ENCODE assay signal across 8 cellular contexts in genomic region chr6:79947191-79948173, GRCh38. TPM values are rescaled to one million over a fixed set of nuclear protein-coding genes. Genes with fewer than 3 reads are reported as not detected.
DNase-seq lines count a peak whose midpoint lies in the region; ATAC-seq, FAIRE-seq and TF ChIP-seq lines count a peak whose summit lies in the region.

ELOVL4 (minus strand) TSS chr6:79947553; CDS start chr6:79947279, 274 bp downstream.

- no peaks in the 10 kb centered on the region for H3K36me3 Mint-ChIP-seq in astrocyte (ENCODE audit: low read depth, unreplicated experiment)

- H3K4me1 ChIP-seq in astrocyte (ENCODE audit: insufficient read depth, low read length) (peaks cover 11% of the 10 kb centered on the region), hepatocyte (ENCODE audit: insufficient read depth) (no peaks in the 10 kb centered on the region), rectal smooth muscle tissue (ENCODE audit: control insufficient read depth, insufficient read depth, low read length) (no peaks in the 10 kb centered on the region)

- peak within 1 kb of the TSS; percentile 82 for H3K9ac ChIP-seq in astrocyte (ENCODE audit: low read length)
- H3K9ac ChIP-seq in rectal smooth muscle tissue (ENCODE audit: low read length), result no peak within 1 kb of the TSS

- H4K20me1 ChIP-seq in astrocyte (ENCODE audit: insufficient read depth, low read length) (peaks cover 10% of the 10 kb centered on the region), hepatocyte (ENCODE audit: insufficient read depth, poor library complexity, severe bottlenecking) (no peaks in the 10 kb centered on the region)

- H3K9me3 Mint-ChIP-seq in astrocyte (ENCODE audit: unreplicated experiment), result no peaks in the 10 kb centered on the region

- FAIRE-seq in astrocyte (lab: Jason Lieb, UNC), result no peak

- H3K9me3 ChIP-seq in astrocyte (ENCODE audit: insufficient read depth, low read depth, low read length) (no peaks in the 10 kb centered on the region), hepatocyte (ENCODE audit: low read depth) (no peaks in the 10 kb centered on the region)

- H3K4me3 ChIP-seq in LNCaP clone FGC (ENCODE audit: low read depth, low read length), result peak within 1 kb of the TSS; percentile 30
- H3K4me3 ChIP-seq in astrocyte (ENCODE audit: insufficient read depth, low read depth, low read length), result peak within 1 kb of the TSS; percentile 82
- H3K4me3 ChIP-seq in hepatocyte, result peak within 1 kb of the TSS; percentile 85
- H3K4me3 ChIP-seq in rectal smooth muscle tissue (ENCODE audit: low read length), result peak within 1 kb of the TSS; percentile 70

- H3K27me3 Mint-ChIP-seq in astrocyte (ENCODE audit: low read depth, unreplicated experiment), result no peaks in the 10 kb centered on the region

- DNase-seq in C1 segment of cervical spinal cord (lab: John Stamatoyannopoulos, UW) (peak in 12 of 14 donors; percentile 30 to 92 (median 64)), LNCaP clone FGC (ENCODE audit: low read depth) (no peak), SW 1271 (lab: John Stamatoyannopoulos, UW) (peak; percentile 40 to 84), astrocyte (ENCODE audit: low read depth) (peak; percentile 69), hepatocyte (ENCODE audit: low spot score) (peak; percentile 82)

- H3K27ac ChIP-seq in astrocyte (ENCODE audit: low read depth, low read length) (peak within 1 kb of the TSS; percentile 11), hepatocyte (no peak within 1 kb of the TSS), rectal smooth muscle tissue (ENCODE audit: low read depth, low read length) (no peak within 1 kb of the TSS)

- ATAC-seq in GM21390 (IDR thresholded peaks at IDR 0.05; ENCODE audit: unreplicated experiment) (peak; percentile 48), HG03521 (IDR thresholded peaks at IDR 0.05; ENCODE audit: unreplicated experiment) (no peak)

- H3K36me3 ChIP-seq in astrocyte (ENCODE audit: insufficient read depth, low read length) (no peaks in the 10 kb centered on the region), hepatocyte (replicated peaks; ENCODE audit: insufficient read depth, low read depth) (no peaks in the 10 kb centered on the region), rectal smooth muscle tissue (ENCODE audit: control insufficient read depth, insufficient read depth, low read length) (no peaks in the 10 kb centered on the region)

- no peak for TF ChIP-seq CTCF in LNCaP clone FGC (IDR thresholded peaks at IDR 0.05; ENCODE audit: control insufficient read depth, extremely low read depth, insufficient read depth)
- TF ChIP-seq CTCF in astrocyte (IDR thresholded peaks at IDR 0.05; ENCODE audit: insufficient read depth, low read depth, low read length), result no peak
- TF ChIP-seq CTCF in hepatocyte (IDR thresholded peaks at IDR 0.05; ENCODE audit: poor library complexity), result no peak

- WGBS in hepatocyte (ENCODE audit: low lambda C conversion rate, missing lambda C conversion rate), result 4% methylated on average over 39 of the region's 84 CpGs

- no peaks in the 10 kb centered on the region for H3K9me2 ChIP-seq in hepatocyte (replicated peaks; ENCODE audit: insufficient read depth)

- H3K4me2 ChIP-seq in astrocyte (ENCODE audit: low read length) (peak within 1 kb of the TSS; percentile 95), hepatocyte (peak within 1 kb of the TSS; percentile 97)

- peaks cover 3% of the 10 kb centered on the region for H3K4me1 Mint-ChIP-seq in astrocyte (ENCODE audit: low read depth, unreplicated experiment)

- H2AFZ ChIP-seq in astrocyte (ENCODE audit: low read depth, low read length) (peak within 1 kb of the TSS; percentile 96), hepatocyte (peak within 1 kb of the TSS; percentile 94)

- H3K27me3 ChIP-seq in astrocyte (ENCODE audit: insufficient read depth, low read length), result peaks cover 4% of the 10 kb centered on the region
- peaks cover 25% of the 10 kb centered on the region for H3K27me3 ChIP-seq in hepatocyte
- H3K27me3 ChIP-seq in rectal smooth muscle tissue (ENCODE audit: control insufficient read depth, insufficient read depth, low read length), result no peaks in the 10 kb centered on the region

- no peak within 1 kb of the TSS for H3K27ac Mint-ChIP-seq in astrocyte (ENCODE audit: unreplicated experiment)

- H3K79me2 ChIP-seq in astrocyte (ENCODE audit: insufficient read depth, low read length), result peaks cover 12% of the 10 kb centered on the region
- H3K79me2 ChIP-seq in hepatocyte, result no peaks in the 10 kb centered on the region

- H3K4me3 Mint-ChIP-seq in astrocyte (ENCODE audit: unreplicated experiment), result peak within 1 kb of the TSS; percentile 92

RNA-seq across cellular contexts. Expression of gene ELOVL4, which starts in this region (rescaled TPM):
- 10.0 and 10.4 TPM in 2 replicates for total RNA-seq in astrocyte
- total RNA-seq in hepatocyte, result 2.8 and 4.7 TPM in 2 replicates
- 6.5 and 7.0 TPM in 2 replicates for polyA plus RNA-seq in hepatocyte

Comparison
In these comparisons a context has a peak if more than half of its experiments do, and no peak if none do; other contexts are left out.
1. H3K4me3 ChIP-seq: peak in every context shown above with its lines; median percentile 85 in hepatocyte; 82 in astrocyte; 70 in rectal smooth muscle tissue; 30 in LNCaP clone FGC.